16 cellular contexts compared by ENCODE assay signal in the genomic region with DNA sequence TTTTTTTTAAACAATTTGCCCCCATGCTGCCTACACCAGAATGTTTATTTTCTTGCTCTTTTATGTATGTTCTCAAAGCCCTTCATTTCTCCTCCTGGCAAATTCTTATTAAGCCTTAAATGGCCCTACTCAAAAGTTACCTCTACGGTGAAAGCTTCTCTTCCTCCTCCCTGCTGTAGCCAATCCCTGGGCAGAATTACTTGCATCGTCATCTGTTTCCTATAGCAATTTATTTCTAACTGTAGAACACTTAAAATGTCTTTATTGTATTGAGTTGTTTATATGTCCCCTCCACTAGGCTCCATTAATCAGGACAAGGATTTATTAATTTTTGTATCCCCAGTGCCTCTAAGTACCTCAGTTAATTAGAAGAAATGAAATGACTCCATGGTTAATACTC.
DNase-seq lines count a peak whose midpoint lies in the region; ATAC-seq and TF ChIP-seq lines count a peak whose summit lies in the region.
"Had no signal": no experiment of that assay in that cellular context is flagged by ENCODE, and none has a peak within 500 bp of the region (broad histone marks: within the 10 kb centered on the region; RNA-seq: fewer than 3 reads in every experiment).

No MANE protein-coding gene starts in this region.

- peak; percentile 8 for DNase-seq in AG20443 (ENCODE audit: low spot score)
- no peak for DNase-seq in RPMI8226
- DNase-seq in ACHN = no peak
- DNase-seq in NOMO-1 treated with dmso at 0.1 percent for 144 hours (lab: John Stamatoyannopoulos, UW; ENCODE audit: unreplicated experiment) = no peak
- DNase-seq in COR-L47 (lab: John Stamatoyannopoulos, UW) = no peak
- DNase-seq: activated CD4-positive, alpha-beta T cell treated with anti-CD3 and anti-CD28 coated beads, Interleukin-2, amount 50 U/mL, for 48 hours; activated T-cell treated with anti-CD3 and anti-CD28 coated beads, Interleukin-2, amount 50 U/mL, for 4 hours; CD8-positive, alpha-beta T cell; colonic mucosa; foreskin keratinocyte; GM23248; NCI-H1436 treated with DMSO at 0.1 percent for 48 hours had no signal

- in situ Hi-C loops in ACHN (cut with HindIII; ENCODE audit: low pct_ligation_motif_present, low pct_unique_long_range_greater_than_20kb, low sequenced_read_pairs) = no loop called here

- TF ChIP-seq RAD21 in Ishikawa (IDR thresholded peaks at IDR 0.05; ENCODE audit: low read depth) = no peak

- ATAC-seq in GM18867 (IDR thresholded peaks at IDR 0.05; ENCODE audit: unreplicated experiment) (peak; percentile 32), HG02852 (IDR thresholded peaks at IDR 0.05; ENCODE audit: unreplicated experiment) (peak; percentile 30)
- ATAC-seq: activated naive CD4-positive, alpha-beta T cell treated with anti-CD3 and anti-CD28 coated beads, Interleukin-2, amount 50 U/mL, for 72 hours; activated T-cell treated with anti-CD3 and anti-CD28 coated beads, Interleukin-2, amount 50 U/mL, for 4 hours; CD8-positive, alpha-beta T cell; foreskin keratinocyte had no signal

- no peak for TF ChIP-seq EP300 in Ishikawa (IDR thresholded peaks at IDR 0.05; ENCODE audit: borderline replicate concordance)

TF ChIP-seq in Ishikawa, 13 proteins besides CTCF, POLR2A, EP300 and RAD21:
- TF ChIP-seq CREB1 (IDR thresholded peaks at IDR 0.05; ENCODE audit: low read depth) (0 out of 2 replicates have a peak, but pooled peaks have one; percentile 41), FOXM1 (IDR thresholded peaks at IDR 0.05; ENCODE audit: borderline replicate concordance, low read depth) (no peak)
